Comparison of ENCODE assay signal across 2 cellular contexts in the genomic region with DNA sequence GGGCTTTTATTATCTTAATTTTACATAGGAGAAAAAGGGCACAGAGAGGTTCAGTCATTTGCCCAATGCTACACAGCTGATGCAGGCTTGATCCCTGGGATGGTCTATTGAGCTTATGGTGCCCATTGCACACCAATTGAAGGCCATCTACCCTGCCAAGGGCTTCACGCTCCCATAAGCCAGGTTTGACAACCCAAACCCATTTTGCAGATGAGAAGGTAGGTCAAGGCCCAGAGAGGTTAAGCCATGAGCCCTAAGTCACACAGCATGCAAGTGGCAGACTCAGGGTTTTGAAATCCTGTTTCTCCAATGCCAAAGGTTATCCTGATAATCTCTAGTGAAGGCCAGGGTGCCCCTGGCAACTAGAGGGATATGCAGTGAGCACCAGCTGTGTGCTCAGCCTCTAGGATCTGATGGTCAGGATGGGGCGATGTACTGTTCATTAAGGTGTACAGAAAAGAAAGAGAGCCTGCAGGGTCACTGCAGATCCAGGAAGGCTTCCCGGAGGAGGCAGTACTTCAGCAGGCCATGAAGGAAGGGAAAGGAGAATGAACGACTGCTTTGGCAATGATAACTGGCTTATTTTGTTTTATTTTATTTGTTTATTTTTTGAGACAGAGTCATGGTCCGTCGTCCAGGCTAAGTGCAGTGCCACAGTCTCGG.
TF ChIP-seq lines count a peak whose summit lies in the region.

No MANE protein-coding gene starts in this region.

TF ChIP-seq in HepG2, 621 proteins besides CTCF, POLR2A, EP300 and RAD21:
- TF ChIP-seq, protein P1, sequence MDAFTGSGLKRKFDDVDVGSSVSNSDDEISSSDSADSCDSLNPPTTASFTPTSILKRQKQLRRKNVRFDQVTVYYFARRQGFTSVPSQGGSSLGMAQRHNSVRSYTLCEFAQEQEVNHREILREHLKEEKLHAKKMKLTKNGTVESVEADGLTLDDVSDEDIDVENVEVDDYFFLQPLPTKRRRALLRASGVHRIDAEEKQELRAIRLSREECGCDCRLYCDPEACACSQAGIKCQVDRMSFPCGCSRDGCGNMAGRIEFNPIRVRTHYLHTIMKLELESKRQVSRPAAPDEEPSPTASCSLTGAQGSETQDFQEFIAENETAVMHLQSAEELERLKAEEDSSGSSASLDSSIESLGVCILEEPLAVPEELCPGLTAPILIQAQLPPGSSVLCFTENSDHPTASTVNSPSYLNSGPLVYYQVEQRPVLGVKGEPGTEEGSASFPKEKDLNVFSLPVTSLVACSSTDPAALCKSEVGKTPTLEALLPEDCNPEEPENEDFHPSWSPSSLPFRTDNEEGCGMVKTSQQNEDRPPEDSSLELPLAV (CRISPR knock-in tag; conservative IDR thresholded peaks at IDR 0.05; ENCODE audit: low read depth), result no peak
- TF ChIP-seq ZNF354B (CRISPR knock-in tag; IDR thresholded peaks at IDR 0.05) (no peak), ZNF768 (CRISPR knock-in tag; IDR thresholded peaks at IDR 0.05) (peak; percentile 97), ZNF629 (CRISPR knock-in tag; conservative IDR thresholded peaks at IDR 0.05) (peak; percentile 73), ZMYM3 (CRISPR knock-in tag; IDR thresholded peaks at IDR 0.05) (peak; percentile 87)

TF ChIP-seq in GM12878, 131 proteins besides CTCF, POLR2A, EP300 and RAD21:
- TF ChIP-seq SMARCA5 (IDR thresholded peaks at IDR 0.05), result peak; percentile 47; the same call in 1 of the 2 replicates
- TF ChIP-seq, protein P2, sequence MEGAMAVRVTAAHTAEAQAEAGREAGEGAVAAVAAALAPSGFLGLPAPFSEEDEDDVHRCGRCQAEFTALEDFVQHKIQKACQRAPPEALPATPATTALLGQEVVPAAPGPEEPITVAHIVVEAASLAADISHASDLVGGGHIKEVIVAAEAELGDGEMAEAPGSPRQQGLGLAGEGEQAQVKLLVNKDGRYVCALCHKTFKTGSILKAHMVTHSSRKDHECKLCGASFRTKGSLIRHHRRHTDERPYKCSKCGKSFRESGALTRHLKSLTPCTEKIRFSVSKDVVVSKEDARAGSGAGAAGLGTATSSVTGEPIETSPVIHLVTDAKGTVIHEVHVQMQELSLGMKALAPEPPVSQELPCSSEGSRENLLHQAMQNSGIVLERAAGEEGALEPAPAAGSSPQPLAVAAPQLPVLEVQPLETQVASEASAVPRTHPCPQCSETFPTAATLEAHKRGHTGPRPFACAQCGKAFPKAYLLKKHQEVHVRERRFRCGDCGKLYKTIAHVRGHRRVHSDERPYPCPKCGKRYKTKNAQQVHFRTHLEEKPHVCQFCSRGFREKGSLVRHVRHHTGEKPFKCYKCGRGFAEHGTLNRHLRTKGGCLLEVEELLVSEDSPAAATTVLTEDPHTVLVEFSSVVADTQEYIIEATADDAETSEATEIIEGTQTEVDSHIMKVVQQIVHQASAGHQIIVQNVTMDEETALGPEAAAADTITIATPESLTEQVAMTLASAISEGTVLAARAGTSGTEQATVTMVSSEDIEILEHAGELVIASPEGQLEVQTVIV (IDR thresholded peaks at IDR 0.05; ENCODE audit: borderline replicate concordance, partially characterized antibody), result no peak
